ENCODE assay signal across 22 cellular contexts in genomic region chr4:106344324-106344970, GRCh38. TPM values are rescaled to one million over a fixed set of nuclear protein-coding genes. Genes with fewer than 3 reads are reported as not detected.
DNase-seq lines count a peak whose midpoint lies in the region; ATAC-seq, FAIRE-seq and TF ChIP-seq lines count a peak whose summit lies in the region.
"Had no signal": no experiment of that assay in that cellular context is flagged by ENCODE, and none has a peak within 500 bp of the region (broad histone marks: within the 10 kb centered on the region; RNA-seq: fewer than 3 reads in every experiment).

No MANE protein-coding gene starts in this region.

- H3K4me1 Mint-ChIP-seq in astrocyte (ENCODE audit: low read depth, unreplicated experiment): peaks cover 10% of the 10 kb centered on the region

- CTCF ChIA-PET in A673 (lab: Charles Lee): no interaction called here

- no peak for ATAC-seq in GM18907 (IDR thresholded peaks at IDR 0.05; ENCODE audit: unreplicated experiment)
- ATAC-seq: activated T-helper 17 cell treated with anti-CD3 and anti-CD28 coated beads, Interleukin-2, amount 50 U/mL, for 72 hours; body of pancreas; gastrocnemius medialis; stimulated activated memory B cell treated with anti-CD40 and anti-IgM and Interleukin-4, amounts not matched to agents 10 μg/mL and 1 μg/mL and 100 μg/mL, for 72 hours had no signal

- H3K27ac Mint-ChIP-seq in astrocyte (ENCODE audit: unreplicated experiment): peak overlapping the region; percentile 4
- H3K27ac Mint-ChIP-seq: activated CD4-positive, alpha-beta memory T cell treated with anti-CD3 and anti-CD28 coated beads for 36 hours; activated T-helper 17 cell treated with anti-CD3 and anti-CD28 coated beads, Interleukin-2, amount 50 U/mL, for 72 hours; stimulated activated memory B cell treated with anti-CD40 and anti-IgM and Interleukin-4, amounts not matched to agents 10 μg/mL and 1 μg/mL and 100 μg/mL, for 72 hours had no signal

- intact Hi-C loops in A673 (cut with micrococcal nuclease; ENCODE audit: unreplicated experiment): no loop called here

- H3K9me3 ChIP-seq in A673 (ENCODE audit: low read depth, low read length, poor library complexity, severe bottlenecking) (no peaks in the 10 kb centered on the region), astrocyte (ENCODE audit: insufficient read depth, low read depth, low read length) (no peaks in the 10 kb centered on the region)
- H3K9me3 ChIP-seq: body of pancreas, gastrocnemius medialis, SJSA1 had no signal

- DNase-seq in A673 (ENCODE audit: low spot score) (peak; percentile 6), EL (peak; percentile 40), astrocyte (ENCODE audit: low read depth) (peak; percentile 76), fibroblast of the aortic adventitia (ENCODE audit: low read depth) (peak; percentile 67), DMS114 treated with DMSO at 0.1 percent for 48 hours (lab: John Stamatoyannopoulos, UW; ENCODE audit: unreplicated experiment) (no peak), NCI-H2029 treated with DMSO at 0.1 percent for 48 hours (lab: John Stamatoyannopoulos, UW) (no peak)
- DNase-seq in stimulated activated CD4-positive, alpha-beta T cell treated with anti-CD3 and anti-CD28 coated beads, Interleukin-15, amount 100 ng/mL, for 24 hours: no peak
- DNase-seq: activated CD4-positive, alpha-beta memory T cell treated with anti-CD3 and anti-CD28 coated beads for 36 hours; body of pancreas; gastrocnemius medialis; H7; KG1; NCI-H1436; NCI-H524 treated with DMSO at 0.1 percent for 48 hours; trophoblast cell had no signal

- H3K9ac ChIP-seq in astrocyte (ENCODE audit: low read length): no peak overlapping the region

- peaks cover 16% of the 10 kb centered on the region for H3K36me3 Mint-ChIP-seq in astrocyte (ENCODE audit: low read depth, unreplicated experiment)

- peaks cover 30% of the 10 kb centered on the region for H4K20me1 ChIP-seq in astrocyte (ENCODE audit: insufficient read depth, low read length)

- peaks cover under 1% of the 10 kb centered on the region for H3K9me3 Mint-ChIP-seq in astrocyte (ENCODE audit: unreplicated experiment)

- H3K4me1 ChIP-seq in A673 (ENCODE audit: insufficient read depth, low read length, poor library complexity, severe bottlenecking) (peaks cover 12% of the 10 kb centered on the region), astrocyte (ENCODE audit: insufficient read depth, low read length) (peaks cover 4% of the 10 kb centered on the region)
- H3K4me1 ChIP-seq: body of pancreas, SJSA1 had no signal

- FAIRE-seq in astrocyte (lab: Jason Lieb, UNC): peak; percentile 29

- H3K27ac ChIP-seq in A673 (ENCODE audit: low read depth, low read length, poor library complexity, severe bottlenecking): no peak overlapping the region
- no peak overlapping the region for H3K27ac ChIP-seq in astrocyte (ENCODE audit: low read depth, low read length)
- H3K27ac ChIP-seq: body of pancreas, gastrocnemius medialis, SJSA1 had no signal

- no peak overlapping the region for H3K4me3 ChIP-seq in A673 (ENCODE audit: low read depth, low read length, poor library complexity, severe bottlenecking)
- no peak overlapping the region for H3K4me3 ChIP-seq in astrocyte (ENCODE audit: insufficient read depth, low read depth, low read length)
- H3K4me3 ChIP-seq in fibroblast of the aortic adventitia (ENCODE audit: low read depth, low read length): no peak overlapping the region
- H3K4me3 ChIP-seq: body of pancreas, gastrocnemius medialis, SJSA1 had no signal

- peaks cover 42% of the 10 kb centered on the region for H3K79me2 ChIP-seq in astrocyte (ENCODE audit: insufficient read depth, low read length)

- no TSS peak for BruUV-seq in A673 (replicated peaks; lab: Mats Ljungman, UMichigan)

- no peak overlapping the region for H3K4me3 Mint-ChIP-seq in astrocyte (ENCODE audit: unreplicated experiment)
- H3K4me3 Mint-ChIP-seq: activated CD4-positive, alpha-beta memory T cell treated with anti-CD3 and anti-CD28 coated beads for 36 hours; activated T-helper 17 cell treated with anti-CD3 and anti-CD28 coated beads, Interleukin-2, amount 50 U/mL, for 72 hours; stimulated activated memory B cell treated with anti-CD40 and anti-IgM and Interleukin-4, amounts not matched to agents 10 μg/mL and 1 μg/mL and 100 μg/mL, for 72 hours had no signal

- H3K27me3 ChIP-seq in A673 (replicated peaks; ENCODE audit: insufficient read depth, low read depth, low read length, poor library complexity) (no peaks in the 10 kb centered on the region), astrocyte (ENCODE audit: insufficient read depth, low read length) (no peaks in the 10 kb centered on the region)
- H3K27me3 ChIP-seq: body of pancreas, gastrocnemius medialis, SJSA1 had no signal

- H3K36me3 ChIP-seq in A673 (ENCODE audit: insufficient read depth, low read length, poor library complexity, severe bottlenecking) (peaks cover 28% of the 10 kb centered on the region), astrocyte (ENCODE audit: insufficient read depth, low read length) (peaks cover 15% of the 10 kb centered on the region)

- peak overlapping the region; percentile 24 for H3K4me2 ChIP-seq in astrocyte (ENCODE audit: low read length)

- H2AFZ ChIP-seq in astrocyte (ENCODE audit: low read depth, low read length): no peak overlapping the region

- no peak for TF ChIP-seq CTCF in A673 (conservative IDR thresholded peaks at IDR 0.05; ENCODE audit: low read depth, low read length)
- no peak for TF ChIP-seq CTCF in astrocyte (IDR thresholded peaks at IDR 0.05; ENCODE audit: insufficient read depth, low read depth, low read length)
- no peak for TF ChIP-seq CTCF in fibroblast of the aortic adventitia (IDR thresholded peaks at IDR 0.05; ENCODE audit: insufficient read depth, low read length)

- H3K27me3 Mint-ChIP-seq in astrocyte (ENCODE audit: low read depth, unreplicated experiment): no peaks in the 10 kb centered on the region
- H3K27me3 Mint-ChIP-seq: activated CD4-positive, alpha-beta memory T cell treated with anti-CD3 and anti-CD28 coated beads for 36 hours; activated T-helper 17 cell treated with anti-CD3 and anti-CD28 coated beads, Interleukin-2, amount 50 U/mL, for 72 hours; stimulated activated memory B cell treated with anti-CD40 and anti-IgM and Interleukin-4, amounts not matched to agents 10 μg/mL and 1 μg/mL and 100 μg/mL, for 72 hours had no signal

- POLR2A ChIA-PET in A673 (lab: Charles Lee; ENCODE audit: low non-redundant PET): interaction anchor here (0.6 kb wide), 1 partner anchor 21 kb away, joined by 5 read pairs; no protein-coding TSS in a partner anchor

RNA-seq across cellular contexts. Expression of gene GIMD1, which starts 24.1 kb away (rescaled TPM):
- total RNA-seq in A673 (2021) (not detected in 2 replicates), astrocyte (not detected in 2 replicates), fibroblast of the aortic adventitia (ENCODE audit: low replicate concordance) (not detected in 2 replicates)
- total RNA-seq: activated CD4-positive, alpha-beta memory T cell treated with anti-CD3 and anti-CD28 coated beads for 36 hours; activated T-helper 17 cell treated with anti-CD3 and anti-CD28 coated beads, Interleukin-2, amount 50 U/mL, for 72 hours; body of pancreas; gastrocnemius medialis; H7; OCI-LY7; osteocyte; SJSA1; skeletal muscle tissue had no signal

RNA-seq across cellular contexts. Expression of gene AIMP1, which starts 28.1 kb away (rescaled TPM):
- total RNA-seq in A673 (2021): 71.1 and 74.8 TPM in 2 replicates
- 46.8 and 53.4 TPM in 2 replicates for total RNA-seq in astrocyte
- 29.9 and 30.7 TPM in 2 replicates for total RNA-seq in fibroblast of the aortic adventitia (ENCODE audit: low replicate concordance)

RNA-seq across cellular contexts. Expression of gene TBCK, which starts 28.4 kb away (rescaled TPM):
- total RNA-seq in A673 (2021) (25.5 and 28.7 TPM in 2 replicates), astrocyte (25.8 and 27.9 TPM in 2 replicates), fibroblast of the aortic adventitia (ENCODE audit: low replicate concordance) (59.7 and 163 TPM in 2 replicates)

Comparison
In these comparisons a context has a peak if more than half of its experiments do, and no peak if none do; other contexts are left out.
1. DNase-seq: peak in A673 (single experiment), EL (single experiment), astrocyte (single experiment) and fibroblast of the aortic adventitia (single experiment); none in DMS114 treated with DMSO at 0.1 percent for 48 hours (single experiment), NCI-H2029 treated with DMSO at 0.1 percent for 48 hours (single experiment) and stimulated activated CD4-positive, alpha-beta T cell treated with anti-CD3 and anti-CD28 coated beads, Interleukin-15, amount 100 ng/mL, for 24 hours (single experiment).